ENCODE assay signal across 2 cellular contexts in genomic region chr20:50886184-50886790, GRCh38.
TF ChIP-seq lines count a peak whose summit lies in the region.

No MANE protein-coding gene starts in this region.

TF ChIP-seq in IMR-90, 13 proteins besides CTCF, POLR2A, EP300 and RAD21:
- no peak for TF ChIP-seq NFE2L2 (IDR thresholded peaks at IDR 0.05; ENCODE audit: low read depth, low read length)

TF ChIP-seq in K562, 482 proteins besides CTCF, POLR2A, EP300 and RAD21:
- TF ChIP-seq ETS2 (tag; IDR thresholded peaks at IDR 0.05; ENCODE audit: borderline replicate concordance, poor library complexity, severe bottlenecking) (no peak), ZNF699 (CRISPR knock-in tag; IDR thresholded peaks at IDR 0.05; ENCODE audit: insufficient replicate concordance) (no peak), CBFA2T3 (IDR thresholded peaks at IDR 0.05) (0 out of 2 replicates have a peak, but pooled peaks have one; percentile 21), POLR3G (IDR thresholded peaks at IDR 0.05; ENCODE audit: extremely low read depth, insufficient read length, insufficient replicate concordance) (no peak)
